Comparison of ENCODE assay signal across 11 cellular contexts in the genomic region with DNA sequence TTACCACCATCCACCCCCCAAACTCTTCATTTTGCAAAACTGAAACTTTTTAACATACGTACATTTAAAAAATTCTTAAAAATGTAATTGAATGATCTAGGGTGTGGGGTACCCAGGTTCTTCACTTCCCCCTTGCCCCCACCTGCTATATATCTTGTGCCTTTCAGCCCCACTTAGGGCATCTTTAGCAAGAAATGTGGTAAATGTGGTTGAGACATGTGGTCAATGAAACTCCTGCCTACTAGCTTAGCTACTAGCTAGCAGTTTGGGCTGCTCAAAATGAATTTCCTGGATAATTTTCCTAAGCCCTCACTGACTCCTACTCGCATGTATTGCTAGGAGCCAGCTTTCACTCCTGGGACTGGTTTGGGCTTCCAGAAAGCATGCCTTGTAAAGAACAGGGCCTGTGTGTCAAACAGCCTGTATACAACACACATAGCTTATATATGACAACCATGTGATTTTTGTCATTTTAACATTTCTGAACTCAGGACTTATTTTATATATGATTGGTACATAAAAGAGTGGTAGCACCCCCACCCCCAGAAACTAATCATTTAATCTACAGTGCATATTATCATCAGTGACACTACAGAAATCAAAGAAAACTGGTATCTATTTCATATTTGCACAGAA.
DNase-seq lines count a peak whose midpoint lies in the region; ATAC-seq and TF ChIP-seq lines count a peak whose summit lies in the region.
"Had no signal": no experiment of that assay in that cellular context is flagged by ENCODE, and none has a peak within 500 bp of the region (broad histone marks: within the 10 kb centered on the region; RNA-seq: fewer than 3 reads in every experiment).

No MANE protein-coding gene starts in this region.

- no peak overlapping the region for H3K4me3 ChIP-seq in osteoblast (ENCODE audit: insufficient read depth, low read length)

- no peak overlapping the region for H3K27ac ChIP-seq in osteoblast (ENCODE audit: low read depth, low read length)

- H3K4me1 ChIP-seq in osteoblast (ENCODE audit: insufficient read depth, low read length) = peaks cover 8% of the 10 kb centered on the region

- H3K4me1 Mint-ChIP-seq in activated CD4-positive, alpha-beta T cell treated with anti-CD3 and anti-CD28 coated beads for 36 hours = peaks cover 34% of the 10 kb centered on the region
- H3K4me1 Mint-ChIP-seq in stimulated activated naive CD8-positive, alpha-beta T cell treated with anti-CD3 and anti-CD28 coated beads, Interleukin-15, Interleukin-2, amounts not matched to agents 100 ng/mL and 50 ng/mL, for 24 hours (ENCODE audit: low read depth) = peaks cover 44% of the 10 kb centered on the region

- POLR2A ChIA-PET in activated CD4-positive, alpha-beta T cell treated with anti-CD3 and anti-CD28 coated beads for 36 hours (lab: Charles Lee) = no interaction called here

- H3K36me3 ChIP-seq in osteoblast (ENCODE audit: insufficient read depth, low read length) = no peaks in the 10 kb centered on the region

- CTCF ChIA-PET in activated CD4-positive, alpha-beta T cell treated with anti-CD3 and anti-CD28 coated beads for 36 hours (lab: Charles Lee) = interaction anchor here (1.0 to 1.8 kb wide), 5 partner anchors 16 to 452 kb away, joined by 3 to 7 read pairs (median 3); no protein-coding TSS in a partner anchor

- peaks cover 5% of the 10 kb centered on the region for H4K20me1 ChIP-seq in osteoblast (ENCODE audit: insufficient read depth, low read length)

- H3K27me3 ChIP-seq in osteoblast (ENCODE audit: insufficient read depth, low read length) = no peaks in the 10 kb centered on the region

- H2AFZ ChIP-seq in osteoblast (ENCODE audit: low read length) = no peak overlapping the region

- H3K9me3 ChIP-seq in osteoblast (ENCODE audit: low read depth, low read length) = no peaks in the 10 kb centered on the region

- H3K79me2 ChIP-seq in osteoblast (ENCODE audit: insufficient read depth, low read length) = peaks cover 10% of the 10 kb centered on the region

- H3K4me3 Mint-ChIP-seq in activated CD4-positive, alpha-beta T cell treated with anti-CD3 and anti-CD28 coated beads for 36 hours = no peak overlapping the region
- peak overlapping the region; percentile 26 for H3K4me3 Mint-ChIP-seq in stimulated activated naive CD8-positive, alpha-beta T cell treated with anti-CD3 and anti-CD28 coated beads, Interleukin-15, Interleukin-2, amounts not matched to agents 100 ng/mL and 50 ng/mL, for 24 hours

- no peak for TF ChIP-seq CTCF in osteoblast (IDR thresholded peaks at IDR 0.05; ENCODE audit: extremely low read depth, low read depth, low read length)

- intact Hi-C loops in activated CD4-positive, alpha-beta T cell treated with anti-CD3 and anti-CD28 coated beads for 36 hours (cut with DNase I, micrococcal nuclease) = no loop called here

- H3K27me3 Mint-ChIP-seq in activated CD4-positive, alpha-beta T cell treated with anti-CD3 and anti-CD28 coated beads for 36 hours = no peaks in the 10 kb centered on the region
- H3K27me3 Mint-ChIP-seq in stimulated activated naive CD8-positive, alpha-beta T cell treated with anti-CD3 and anti-CD28 coated beads, Interleukin-15, Interleukin-2, amounts not matched to agents 100 ng/mL and 50 ng/mL, for 24 hours = no peaks in the 10 kb centered on the region

- ATAC-seq in activated CD4-positive, alpha-beta T cell treated with anti-CD3 and anti-CD28 coated beads for 36 hours = peak; percentile 74
- ATAC-seq in HG03025 (IDR thresholded peaks at IDR 0.05; ENCODE audit: low FRiP score, unreplicated experiment) = peak; percentile 76
- ATAC-seq: HCT116 had no signal

- no peak overlapping the region for H3K27ac Mint-ChIP-seq in activated CD4-positive, alpha-beta T cell treated with anti-CD3 and anti-CD28 coated beads for 36 hours
- peak overlapping the region; percentile 49 for H3K27ac Mint-ChIP-seq in stimulated activated naive CD8-positive, alpha-beta T cell treated with anti-CD3 and anti-CD28 coated beads, Interleukin-15, Interleukin-2, amounts not matched to agents 100 ng/mL and 50 ng/mL, for 24 hours

- H3K9me3 Mint-ChIP-seq in activated CD4-positive, alpha-beta T cell treated with anti-CD3 and anti-CD28 coated beads for 36 hours (ENCODE audit: low read depth) = peaks cover under 1% of the 10 kb centered on the region
- peaks cover 3% of the 10 kb centered on the region for H3K9me3 Mint-ChIP-seq in stimulated activated naive CD8-positive, alpha-beta T cell treated with anti-CD3 and anti-CD28 coated beads, Interleukin-15, Interleukin-2, amounts not matched to agents 100 ng/mL and 50 ng/mL, for 24 hours

- DNase-seq in activated CD4-positive, alpha-beta T cell treated with anti-CD3 and anti-CD28 coated beads for 36 hours = no peak
- DNase-seq in activated CD4-positive, alpha-beta T cell treated with anti-CD3 and anti-CD28 coated beads, Interleukin-2, amount 50 U/mL, for 1 hour = no peak
- DNase-seq in NOMO-1 (lab: John Stamatoyannopoulos, UW; ENCODE audit: unreplicated experiment in 2 of 2) = peak; percentile 64 to 80
- no peak for DNase-seq in SHP77 (lab: John Stamatoyannopoulos, UW)
- DNase-seq in AG08396 (ENCODE audit: low spot score) = no peak
- DNase-seq in osteoblast (ENCODE audit: insufficient read length, low spot score, missing footprints) = no peak
- DNase-seq: caudate nucleus, left cardiac atrium had no signal

- no peak overlapping the region for H3K4me2 ChIP-seq in osteoblast (ENCODE audit: insufficient read depth, low read length)

- H3K36me3 Mint-ChIP-seq in activated CD4-positive, alpha-beta T cell treated with anti-CD3 and anti-CD28 coated beads for 36 hours (ENCODE audit: low read depth) = peaks cover 11% of the 10 kb centered on the region
- peaks cover 19% of the 10 kb centered on the region for H3K36me3 Mint-ChIP-seq in stimulated activated naive CD8-positive, alpha-beta T cell treated with anti-CD3 and anti-CD28 coated beads, Interleukin-15, Interleukin-2, amounts not matched to agents 100 ng/mL and 50 ng/mL, for 24 hours (ENCODE audit: low read depth)

Comparison
In these comparisons a context has a peak if more than half of its experiments do, and no peak if none do; other contexts are left out.
1. DNase-seq: peak in NOMO-1 (2 of 2); none in activated CD4-positive, alpha-beta T cell treated with anti-CD3 and anti-CD28 coated beads for 36 hours (single experiment), activated CD4-positive, alpha-beta T cell treated with anti-CD3 and anti-CD28 coated beads, Interleukin-2, amount 50 U/mL, for 1 hour (single experiment), SHP77 (0 of 2), AG08396 (single experiment) and osteoblast (single experiment).